In the genomic region with DNA sequence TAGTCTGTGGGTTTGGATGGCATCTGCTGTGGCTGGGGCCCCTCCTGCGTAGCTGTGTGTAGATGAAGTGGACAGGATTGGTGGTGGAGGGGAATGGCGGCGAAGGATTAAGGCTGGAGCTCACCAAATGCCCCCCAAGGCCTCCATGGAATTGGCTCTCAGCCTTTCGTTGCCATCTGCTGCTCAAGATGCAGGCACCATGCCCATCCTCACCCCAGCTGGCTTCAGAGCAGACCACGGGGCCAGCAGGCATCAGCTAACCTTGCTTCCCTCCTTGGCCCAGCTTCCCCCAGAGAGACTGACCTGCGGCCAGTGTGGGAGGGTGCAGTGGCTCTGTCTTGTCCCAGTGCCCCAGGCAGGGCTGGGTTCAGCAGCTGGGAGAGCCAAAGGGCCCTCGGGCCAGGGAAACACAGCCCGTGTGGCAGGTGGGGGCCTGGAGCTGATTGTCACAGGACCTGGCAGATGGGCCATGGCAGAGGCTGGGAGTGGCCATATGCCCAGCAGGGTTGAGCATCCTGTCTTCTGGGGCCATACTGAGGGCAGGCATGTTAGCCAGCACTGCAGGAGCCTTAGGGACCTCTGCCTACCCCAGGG, we compare ENCODE assay signal across 14 cellular contexts.
"Had no signal": no experiment of that assay in that cellular context is flagged by ENCODE, and none has a peak within 500 bp of the region (broad histone marks: within the 10 kb centered on the region; RNA-seq: fewer than 3 reads in every experiment).

No MANE protein-coding gene starts in this region.

- H3K27me3 ChIP-seq: breast epithelium had no signal

- H3K27ac ChIP-seq: breast epithelium, left lung, parathyroid adenoma had no signal

- DNase-seq: activated CD4-positive, alpha-beta T cell treated with anti-CD3 and anti-CD28 coated beads for 1 hour; activated CD4-positive, alpha-beta T cell treated with anti-CD3 and anti-CD28 coated beads, Interleukin-2, amount 50 U/mL, for 4 hours; activated naive CD4-positive, alpha-beta T cell treated with Interleukin-2 at 50 U/mL for 16 hours; aorta; left lung; naive thymus-derived CD4-positive, alpha-beta T cell; T1000 had no signal

- H3K4me3 ChIP-seq: breast epithelium, left lung had no signal

- H3K4me1 ChIP-seq: breast epithelium, left lung, parathyroid adenoma had no signal

- H3K9ac ChIP-seq: parathyroid adenoma had no signal

- ATAC-seq: activated T-helper 17 cell treated with anti-CD3 and anti-CD28 coated beads, Interleukin-2, amount 50 U/mL, for 72 hours; left lung; naive thymus-derived CD4-positive, alpha-beta T cell; stimulated activated effector memory CD8-positive, alpha-beta T cell treated with anti-CD3 and anti-CD28 coated beads, Interleukin-12 subunit alpha, Interleukin-12 subunit beta, amount 100 ng/mL, for 72 hours had no signal

- FAIRE-seq: endometrium, islet of Langerhans, urothelium cell line had no signal

- H3K9me3 ChIP-seq: breast epithelium, left lung had no signal

- H3K36me3 ChIP-seq: breast epithelium had no signal
